In genomic region chr4:179989975-179990374, GRCh38 we compare ENCODE assay signal across 10 cellular contexts.
DNase-seq lines count a peak whose midpoint lies in the region; ATAC-seq and TF ChIP-seq lines count a peak whose summit lies in the region.
"Had no signal": no experiment of that assay in that cellular context is flagged by ENCODE, and none has a peak within 500 bp of the region (broad histone marks: within the 10 kb centered on the region; RNA-seq: fewer than 3 reads in every experiment).

No MANE protein-coding gene starts in this region.

- H3K4me3 ChIP-seq in left lung (no peak overlapping the region), MG63 (no peak overlapping the region)

- no peak for TF ChIP-seq CTCF in left lung (IDR thresholded peaks at IDR 0.05)

- H3K9me3 ChIP-seq in left lung, result peaks cover 0 to 5% of the 10 kb centered on the region in 2 donors
- H3K9me3 ChIP-seq in MG63, result no peaks in the 10 kb centered on the region

- H3K36me3 ChIP-seq in left lung (no peaks in the 10 kb centered on the region), MG63 (no peaks in the 10 kb centered on the region)

- H3K27me3 ChIP-seq in left lung (no peaks in the 10 kb centered on the region), MG63 (no peaks in the 10 kb centered on the region)

- intact Hi-C loops in left lung (cut with DNase I), result no loop called here

- no peaks in the 10 kb centered on the region for H3K4me1 ChIP-seq in left lung

- DNase-seq in left lung (no peak), CD1c-positive myeloid dendritic cell (ENCODE audit: extremely low spot score) (no peak), NCI-H1048 (lab: John Stamatoyannopoulos, UW) (no peak), SW 1271 (lab: John Stamatoyannopoulos, UW) (no peak), MG63 (no peak)
- DNase-seq: dermis blood vessel endothelial cell, T-cell had no signal

- ATAC-seq in GM18870 (IDR thresholded peaks at IDR 0.05; ENCODE audit: unreplicated experiment), result peak; percentile 100
- peak; percentile 86 for ATAC-seq in HG02678 (IDR thresholded peaks at IDR 0.05; ENCODE audit: unreplicated experiment)
- ATAC-seq in HG03565 (IDR thresholded peaks at IDR 0.05; ENCODE audit: unreplicated experiment), result peak; percentile 99
- peak; percentile 90 for ATAC-seq in left lung
- ATAC-seq: T-cell had no signal

- no peak overlapping the region for H3K27ac ChIP-seq in left lung
